ENCODE assay signal across 9 cellular contexts in genomic region chr4:2059034-2059725, GRCh38. TPM values are rescaled to one million over a fixed set of nuclear protein-coding genes. Genes with fewer than 3 reads are reported as not detected.
A peak's percentile ranks its signal among the peaks of the same experiment; 100 is the strongest.
DNase-seq lines count a peak whose midpoint lies in the region; ATAC-seq and TF ChIP-seq lines count a peak whose summit lies in the region.
"Had no signal": no experiment of that assay in that cellular context is flagged by ENCODE, and none has a peak within 500 bp of the region (broad histone marks: within the 10 kb centered on the region; RNA-seq: fewer than 3 reads in every experiment).

A gene with protein sequence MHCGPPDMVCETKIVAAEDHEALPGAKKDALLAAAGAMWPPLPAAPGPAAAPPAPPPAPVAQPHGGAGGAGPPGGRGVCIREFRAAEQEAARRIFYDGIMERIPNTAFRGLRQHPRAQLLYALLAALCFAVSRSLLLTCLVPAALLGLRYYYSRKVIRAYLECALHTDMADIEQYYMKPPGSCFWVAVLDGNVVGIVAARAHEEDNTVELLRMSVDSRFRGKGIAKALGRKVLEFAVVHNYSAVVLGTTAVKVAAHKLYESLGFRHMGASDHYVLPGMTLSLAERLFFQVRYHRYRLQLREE (plus strand): TSS chr4:2059327. CDS start chr4:2059512, 185 bp downstream.

- H3K36me3 ChIP-seq in iPS DF 6.9 (ENCODE audit: control insufficient read depth, insufficient read depth, low read length) (no peaks in the 10 kb centered on the region; the same call in 1 of the 2 replicates), skeletal muscle satellite cell (ENCODE audit: insufficient read depth, low read length) (no peaks in the 10 kb centered on the region)
- H3K36me3 ChIP-seq: neutrophil had no signal

- no peaks in the 10 kb centered on the region for H3K9me3 ChIP-seq in iPS DF 6.9 (ENCODE audit: control insufficient read depth, insufficient read depth, low read length)
- no peaks in the 10 kb centered on the region for H3K9me3 ChIP-seq in skeletal muscle satellite cell (replicated peaks; ENCODE audit: low read length)
- H3K9me3 ChIP-seq: neutrophil had no signal

- no peaks in the 10 kb centered on the region for H3K36me3 Mint-ChIP-seq in activated naive CD8-positive, alpha-beta T cell treated with anti-CD3 and anti-CD28 coated beads, Interleukin-2, amount 50 U/mL, for 24 hours (ENCODE audit: low read depth)

- no peaks in the 10 kb centered on the region for H3K9me3 Mint-ChIP-seq in activated naive CD8-positive, alpha-beta T cell treated with anti-CD3 and anti-CD28 coated beads, Interleukin-2, amount 50 U/mL, for 24 hours

- no peak within 1 kb of the TSS for H3K9ac ChIP-seq in skeletal muscle satellite cell (ENCODE audit: low read depth, low read length)

- H3K4me3 Mint-ChIP-seq in activated naive CD8-positive, alpha-beta T cell treated with anti-CD3 and anti-CD28 coated beads, Interleukin-2, amount 50 U/mL, for 24 hours: no peak within 1 kb of the TSS

- peak; percentile 34 for ATAC-seq in activated naive CD8-positive, alpha-beta T cell treated with anti-CD3 and anti-CD28 coated beads, Interleukin-2, amount 50 U/mL, for 24 hours

- POLR2A ChIA-PET in RWPE1 (lab: Yijun Ruan, JAX; ENCODE audit: low non-redundant PET): no interaction called here

- H3K4me2 ChIP-seq in skeletal muscle satellite cell (ENCODE audit: low read length): peak within 1 kb of the TSS; percentile 65

- WGBS in iPS DF 6.9 (ENCODE audit: insufficient coverage, insufficient read length): no CpG with 5 or more reads among the region's 122 CpGs

- peaks cover 21% of the 10 kb centered on the region for H3K27me3 ChIP-seq in iPS DF 6.9 (ENCODE audit: control insufficient read depth, insufficient read depth, low read length)
- peaks cover 27% of the 10 kb centered on the region for H3K27me3 ChIP-seq in skeletal muscle satellite cell (ENCODE audit: control insufficient read depth, insufficient read depth, low read length)

- H3K4me1 Mint-ChIP-seq in activated naive CD8-positive, alpha-beta T cell treated with anti-CD3 and anti-CD28 coated beads, Interleukin-2, amount 50 U/mL, for 24 hours: peaks cover 2% of the 10 kb centered on the region

- in situ Hi-C loops in GM13977 (cut with MboI; ENCODE audit: low pct_unique_long_range_greater_than_20kb, low sequenced_read_pairs, unreplicated experiment): no loop called here

- peak; percentile 80 for DNase-seq in GM13977 (ENCODE audit: low spot score)
- peak; percentile 28 for DNase-seq in NCI-H146 treated with DMSO at 0.1 percent for 48 hours (lab: John Stamatoyannopoulos, UW; ENCODE audit: unreplicated experiment)
- no peak for DNase-seq in activated naive CD8-positive, alpha-beta T cell treated with anti-CD3 and anti-CD28 coated beads, Interleukin-2, amount 50 U/mL, for 24 hours
- DNase-seq in iPS DF 6.9 (ENCODE audit: low read depth, low spot score): no peak
- no peak for DNase-seq in RWPE1 (ENCODE audit: low spot score)
- no peak for DNase-seq in H4 (ENCODE audit: low spot score)
- no peak for DNase-seq in activated CD4-positive, CD25-positive, alpha-beta regulatory T cell (lab: John Stamatoyannopoulos, UW)

- H3K4me1 ChIP-seq in iPS DF 6.9 (ENCODE audit: control insufficient read depth, insufficient read depth, low read length) (peaks cover 4% of the 10 kb centered on the region; the same call in 1 of the 2 replicates), skeletal muscle satellite cell (ENCODE audit: control insufficient read depth, insufficient read depth, low read length) (no peaks in the 10 kb centered on the region)

- TF ChIP-seq CTCF in GM13977 (IDR thresholded peaks at IDR 0.05; ENCODE audit: extremely low read depth, insufficient read depth, missing control alignments): no peak
- no peak for TF ChIP-seq CTCF in RWPE1 (conservative IDR thresholded peaks at IDR 0.05; ENCODE audit: low read depth)

- H3K27ac Mint-ChIP-seq in activated naive CD8-positive, alpha-beta T cell treated with anti-CD3 and anti-CD28 coated beads, Interleukin-2, amount 50 U/mL, for 24 hours: no peak within 1 kb of the TSS

- no peak within 1 kb of the TSS for H3K27ac ChIP-seq in iPS DF 6.9 (ENCODE audit: low read length)
- H3K27ac ChIP-seq in RWPE1: no peak within 1 kb of the TSS
- H3K27ac ChIP-seq: neutrophil had no signal

- CTCF ChIA-PET in RWPE1 (lab: Yijun Ruan, JAX): no interaction called here

- peak within 1 kb of the TSS; percentile 58 for H3K4me3 ChIP-seq in iPS DF 6.9 (ENCODE audit: low read length)
- peak within 1 kb of the TSS; percentile 52 for H3K4me3 ChIP-seq in skeletal muscle satellite cell (ENCODE audit: low read length)

- H3K27me3 Mint-ChIP-seq in activated naive CD8-positive, alpha-beta T cell treated with anti-CD3 and anti-CD28 coated beads, Interleukin-2, amount 50 U/mL, for 24 hours: peaks cover 29% of the 10 kb centered on the region

RNA-seq across cellular contexts. Expression of the gene that starts here (rescaled TPM):
- total RNA-seq in skeletal muscle satellite cell (2012; rRNA removed): under 0.01 and 0.22 TPM in 2 replicates
- 0.45 and 0.58 TPM in 2 replicates for total RNA-seq in H4 (2014; rRNA removed; shearing (Covaris generic))

Comparison
In these comparisons a context has a peak if more than half of its experiments do, and no peak if none do; other contexts are left out.
1. DNase-seq: peak in GM13977 (single experiment) and NCI-H146 treated with DMSO at 0.1 percent for 48 hours (single experiment); none in activated naive CD8-positive, alpha-beta T cell treated with anti-CD3 and anti-CD28 coated beads, Interleukin-2, amount 50 U/mL, for 24 hours (single experiment), iPS DF 6.9 (single experiment), RWPE1 (single experiment), H4 (single experiment) and activated CD4-positive, CD25-positive, alpha-beta regulatory T cell (0 of 4).